ENCODE assay signal across 9 cellular contexts in the genomic region with DNA sequence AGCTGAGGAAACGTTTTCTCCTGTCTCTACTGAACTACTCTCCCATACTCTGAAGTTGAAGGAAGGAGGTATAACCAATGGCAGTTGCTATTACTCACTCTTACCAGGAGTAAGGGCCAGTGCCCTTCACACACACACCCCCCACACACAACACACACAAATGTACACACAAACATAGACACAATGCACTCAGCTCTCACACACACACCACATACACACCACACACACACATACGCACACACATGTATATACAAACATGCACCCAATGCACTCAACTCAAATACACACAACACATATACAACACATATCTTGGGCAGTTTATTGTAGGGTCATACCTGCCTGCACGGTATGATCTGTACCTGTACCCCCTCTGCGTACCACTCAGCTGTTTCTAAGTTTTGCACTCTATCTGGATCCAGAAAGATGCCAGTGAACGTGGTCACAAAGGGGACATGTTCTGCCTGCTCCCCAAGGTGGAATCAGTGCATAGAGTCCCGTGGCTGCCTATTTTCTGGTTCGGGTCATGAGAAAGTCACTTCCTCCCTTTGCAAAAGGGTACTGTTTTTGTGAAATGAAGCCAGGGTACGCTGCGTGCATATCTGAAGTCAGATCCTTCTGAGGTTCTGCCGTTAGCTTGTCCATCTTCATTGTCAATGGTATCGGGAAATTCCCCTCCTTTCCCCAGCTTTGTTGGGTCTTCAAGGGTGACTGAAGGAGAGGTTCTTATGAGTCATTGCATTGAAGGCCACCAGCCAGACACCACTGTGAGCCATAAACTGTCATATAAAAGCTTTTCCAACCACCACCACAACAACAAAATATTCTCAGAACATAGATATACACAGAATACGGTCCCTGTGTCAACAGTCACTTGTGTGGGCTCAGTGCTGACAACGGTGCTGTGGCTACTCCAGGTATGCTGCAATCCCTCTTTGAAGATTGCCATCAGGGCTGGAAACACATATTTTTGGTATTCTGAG.
A peak's percentile ranks its signal among the peaks of the same experiment; 100 is the strongest.
DNase-seq lines count a peak whose midpoint lies in the region; ATAC-seq, FAIRE-seq and TF ChIP-seq lines count a peak whose summit lies in the region.
"Had no signal": no experiment of that assay in that cellular context is flagged by ENCODE, and none has a peak within 500 bp of the region (broad histone marks: within the 10 kb centered on the region; RNA-seq: fewer than 3 reads in every experiment).

No MANE protein-coding gene starts in this region.

- DNase-seq in GM13977 (ENCODE audit: low spot score) (peak; percentile 40), epithelial cell of prostate (ENCODE audit: low read depth, low spot score) (no peak), NCI-H510A treated with DMSO at 0.1 percent for 48 hours (lab: John Stamatoyannopoulos, UW) (no peak), ovary (no peak), D721Med (ENCODE audit: insufficient read length, low spot score) (no peak)

- no peaks in the 10 kb centered on the region for H3K27me3 ChIP-seq in gastroesophageal sphincter
- no peaks in the 10 kb centered on the region for H3K27me3 ChIP-seq in ovary

- 88 to 92% methylated on average over 10 to 12 of the region's 13 CpGs for WGBS in gastroesophageal sphincter (ENCODE audit: low coverage in 1 of 2), 2 donors
- WGBS in ovary, 3 donors = 85 to 86% (median 85%) methylated on average over 13 of the region's 13 CpGs

- TF ChIP-seq CTCF in GM13977 (IDR thresholded peaks at IDR 0.05; ENCODE audit: extremely low read depth, insufficient read depth, missing control alignments) = no peak
- no peak for TF ChIP-seq CTCF in gastroesophageal sphincter (IDR thresholded peaks at IDR 0.05)
- no peak for TF ChIP-seq CTCF in ovary (IDR thresholded peaks at IDR 0.05)
- no peak for TF ChIP-seq CTCF in D721Med (IDR thresholded peaks at IDR 0.05; ENCODE audit: insufficient read depth, missing control alignments)

- H3K27ac ChIP-seq in epithelial cell of prostate (peak overlapping the region; percentile 70), gastroesophageal sphincter (no peak overlapping the region), ovary (no peak overlapping the region)

- H3K4me1 ChIP-seq in gastroesophageal sphincter (peaks cover 2 to 18% (median 3%) of the 10 kb centered on the region in 3 donors), ovary (ENCODE audit: insufficient read depth) (no peaks in the 10 kb centered on the region)

- in situ Hi-C loops in GM13977 (cut with MboI; ENCODE audit: low pct_unique_long_range_greater_than_20kb, low sequenced_read_pairs, unreplicated experiment) = no loop called here

- H3K9me3 ChIP-seq in gastroesophageal sphincter (no peaks in the 10 kb centered on the region), ovary (no peaks in the 10 kb centered on the region)

- TF ChIP-seq EP300 in gastroesophageal sphincter (IDR thresholded peaks at IDR 0.05) = no peak
- TF ChIP-seq EP300 in ovary (IDR thresholded peaks at IDR 0.05) = no peak

- intact Hi-C loops in ovary (cut with DNase I) = no loop called here

- TF ChIP-seq POLR2A in gastroesophageal sphincter (IDR thresholded peaks at IDR 0.05) (no peak), ovary (IDR thresholded peaks at IDR 0.05) (no peak)

- H3K36me3 ChIP-seq in gastroesophageal sphincter = no peaks in the 10 kb centered on the region
- H3K36me3 ChIP-seq in ovary = no peaks in the 10 kb centered on the region

- FAIRE-seq in D721Med (lab: Jason Lieb, UNC) = no peak
- FAIRE-seq: islet of Langerhans had no signal

- peak; percentile 47 for ATAC-seq in GM21381 (IDR thresholded peaks at IDR 0.05; ENCODE audit: unreplicated experiment)
- peak; percentile 44 for ATAC-seq in HG03520 (IDR thresholded peaks at IDR 0.05; ENCODE audit: unreplicated experiment)
- no peak for ATAC-seq in gastroesophageal sphincter

- no peak overlapping the region for H3K4me3 ChIP-seq in gastroesophageal sphincter
- H3K4me3 ChIP-seq in ovary = no peak overlapping the region
